Comparison of ENCODE assay signal across 15 cellular contexts in the genomic region with DNA sequence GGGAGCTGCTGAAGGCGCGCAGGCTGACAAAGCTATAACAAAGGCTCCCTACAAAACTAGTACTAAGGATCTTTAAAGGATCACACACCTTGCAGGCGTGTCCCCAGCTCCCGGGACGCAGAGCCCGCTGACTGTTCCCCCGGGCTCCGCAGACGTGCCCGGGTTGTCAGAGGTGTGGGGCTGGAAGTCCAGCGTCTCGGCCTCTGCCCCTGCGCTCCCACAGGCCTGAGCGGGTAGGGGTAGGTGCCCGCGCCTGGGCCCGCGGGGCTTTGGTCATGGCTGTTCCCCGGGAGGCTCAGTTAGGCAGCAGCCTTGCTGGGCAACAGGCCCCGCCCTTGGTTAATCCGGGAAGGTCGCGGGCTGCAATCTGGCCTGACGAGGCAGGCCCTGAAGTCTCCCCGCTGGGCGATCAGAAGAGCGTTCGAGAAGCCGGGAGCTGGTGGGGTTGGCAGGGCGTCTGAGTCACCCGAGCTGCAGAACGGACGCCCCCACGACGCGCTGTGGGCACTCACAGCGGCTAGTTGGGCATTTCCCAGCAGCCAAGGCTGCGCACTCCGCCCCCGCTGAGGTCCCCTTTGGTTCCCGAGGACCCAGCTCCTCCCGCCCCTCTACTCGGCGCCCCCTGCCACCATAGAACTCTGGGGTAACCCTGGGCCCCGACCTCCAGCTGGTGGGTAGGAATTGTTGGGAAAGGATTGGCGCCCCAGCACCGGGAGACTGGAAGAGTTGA. TPM values are rescaled to one million over a fixed set of nuclear protein-coding genes. Genes with fewer than 3 reads are reported as not detected.
DNase-seq lines count a peak whose midpoint lies in the region; ATAC-seq and TF ChIP-seq lines count a peak whose summit lies in the region.
"Had no signal": no experiment of that assay in that cellular context is flagged by ENCODE, and none has a peak within 500 bp of the region (broad histone marks: within the 10 kb centered on the region; RNA-seq: fewer than 3 reads in every experiment).

No MANE protein-coding gene starts in this region.

- H3K36me3 ChIP-seq in H7 (replicated peaks; ENCODE audit: control insufficient read depth, insufficient read depth, low read length) (no peaks in the 10 kb centered on the region), testis (ENCODE audit: low read depth, missing control alignments) (no peaks in the 10 kb centered on the region)
- H3K36me3 ChIP-seq: HAP-1 had no signal

- ATAC-seq in GM18505 (IDR thresholded peaks at IDR 0.05; ENCODE audit: unreplicated experiment): no peak
- ATAC-seq: stimulated activated effector memory CD8-positive, alpha-beta T cell treated with anti-CD3 and anti-CD28 coated beads, Interleukin-12 subunit alpha, Interleukin-12 subunit beta, amount 100 ng/mL, for 72 hours had no signal

- WGBS in testis, 2 donors: 0 to 1% methylated on average over 24 to 46 of the region's 47 CpGs

- peaks cover 5% of the 10 kb centered on the region for H3K4me1 ChIP-seq in testis

- intact Hi-C loops in testis (cut with DNase I; ENCODE audit: low total_unique reads): no loop called here

- peak; percentile 85 for DNase-seq in H7
- DNase-seq in kidney tubule cell (ENCODE audit: low spot score): peak; percentile 84
- peak; percentile 65 for DNase-seq in retina
- DNase-seq in testis: no peak
- no peak for DNase-seq in NCI-H1436 (lab: John Stamatoyannopoulos, UW)
- DNase-seq: activated gamma-delta T cell treated with Interleukin-2 at 50 U/mL for 16 hours; erythroblast; midbrain; NCI-H2107; stimulated activated CD4-positive, alpha-beta T cell treated with anti-CD3 and anti-CD28 coated beads, Interleukin-4, amount 100 ng/mL, for 1 hour had no signal

- TF ChIP-seq POLR2A in testis (IDR thresholded peaks at IDR 0.05): no peak
- TF ChIP-seq POLR2A in GM18505 (IDR thresholded peaks at IDR 0.05; ENCODE audit: borderline replicate concordance, extremely low read depth, insufficient read depth, insufficient read length): no peak

- H3K9me3 ChIP-seq in testis: no peaks in the 10 kb centered on the region
- H3K9me3 ChIP-seq: HAP-1 had no signal

- no peak for TF ChIP-seq CTCF in testis (IDR thresholded peaks at IDR 0.05)

- H3K4me3 ChIP-seq in H7 (ENCODE audit: insufficient read depth, low read depth, low read length) (peak overlapping the region; percentile 12; the same call in 1 of the 2 replicates), testis (no peak overlapping the region)
- H3K4me3 ChIP-seq: HAP-1 had no signal

- H3K27ac ChIP-seq in cingulate gyrus (ENCODE audit: low read depth, low read length) (peak overlapping the region; percentile 84), testis (no peak overlapping the region)
- H3K27ac ChIP-seq: C4-2B had no signal

- H3K27me3 ChIP-seq in H7 (ENCODE audit: control insufficient read depth, insufficient read depth, low read length) (peaks cover 96% of the 10 kb centered on the region), testis (no peaks in the 10 kb centered on the region)

RNA-seq across cellular contexts. Expression of gene POU3F3, which starts 13.6 kb away (rescaled TPM):
- not detected in 2 replicates for total RNA-seq in H7 (2014; rRNA removed; shearing (Covaris generic))
- 1 to 10 TPM in 1 of 2 donors, under 1 TPM in 1; 0.71 to 1.7 TPM for total RNA-seq in testis
- polyA plus RNA-seq in testis (ENCODE audit: insufficient read depth, low read depth, low replicate concordance): 0.96 TPM

Comparison
In these comparisons a context has a peak if more than half of its experiments do, and no peak if none do; other contexts are left out.
1. DNase-seq: peak in H7 (single experiment), kidney tubule cell (single experiment) and retina (single experiment); none in testis (single experiment) and NCI-H1436 (single experiment).